In the genomic region with DNA sequence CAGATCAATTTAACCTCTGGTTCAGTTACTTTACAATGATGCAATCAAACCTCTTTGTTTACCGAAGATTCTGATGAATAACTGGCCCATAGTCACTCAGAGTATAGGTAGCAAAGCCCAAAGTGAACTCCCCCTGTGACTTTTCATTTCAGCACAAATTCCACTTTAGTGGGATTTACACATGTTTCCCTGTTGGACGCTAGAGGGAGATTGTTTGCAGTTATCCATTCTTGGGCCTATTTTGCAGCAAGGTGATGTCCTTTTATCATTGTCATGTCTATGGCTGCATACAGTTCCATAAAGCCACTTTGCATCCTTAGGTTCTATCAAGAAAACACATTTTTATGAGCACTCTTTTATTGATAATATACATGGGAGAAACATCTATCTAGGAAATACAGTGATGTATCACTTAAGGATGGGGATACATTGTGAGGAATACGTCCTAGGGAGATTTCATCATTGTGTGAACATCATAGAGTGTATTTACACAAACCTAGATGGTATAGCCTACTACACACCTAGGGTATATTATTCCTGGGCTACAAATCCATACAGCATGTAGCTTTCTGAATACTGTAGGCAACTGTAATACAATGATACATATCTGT, we compare ENCODE assay signal across 8 cellular contexts. TPM values are rescaled to one million over a fixed set of nuclear protein-coding genes. Genes with fewer than 3 reads are reported as not detected.
DNase-seq lines count a peak whose midpoint lies in the region; ATAC-seq and TF ChIP-seq lines count a peak whose summit lies in the region.

No MANE protein-coding gene starts in this region.

- H3K4me3 ChIP-seq in AG09309 (ENCODE audit: control insufficient read depth, low read depth, low read length) (no peak overlapping the region), H7 (ENCODE audit: insufficient read depth, low read depth, low read length) (no peak overlapping the region)
- no peak overlapping the region for H3K4me3 ChIP-seq in CD4-positive, alpha-beta memory T cell (ENCODE audit: low read length in 2 of 2)

- peak; percentile 73 for TF ChIP-seq CTCF in AG09309 (IDR thresholded peaks at IDR 0.05; ENCODE audit: control insufficient read depth, insufficient read depth, low read depth, low read length, missing control alignments)
- peak; percentile 66 for TF ChIP-seq CTCF in RWPE1 (conservative IDR thresholded peaks at IDR 0.05; ENCODE audit: low read depth)

- no peaks in the 10 kb centered on the region for H3K36me3 ChIP-seq in H7 (replicated peaks; ENCODE audit: control insufficient read depth, insufficient read depth, low read length)
- H3K36me3 ChIP-seq in CD4-positive, alpha-beta memory T cell (ENCODE audit: insufficient read depth, low read length), result no peaks in the 10 kb centered on the region

- no peaks in the 10 kb centered on the region for H3K27me3 ChIP-seq in H7 (ENCODE audit: control insufficient read depth, insufficient read depth, low read length)
- H3K27me3 ChIP-seq in CD4-positive, alpha-beta memory T cell (ENCODE audit: insufficient read depth, low read length), result no peaks in the 10 kb centered on the region

- POLR2A ChIA-PET in RWPE1 (lab: Yijun Ruan, JAX; ENCODE audit: low non-redundant PET), result no interaction called here
- POLR2A ChIA-PET in CD4-positive, alpha-beta memory T cell (lab: Charles Lee; ENCODE audit: partially characterized antibody), result no interaction called here

- H3K4me1 Mint-ChIP-seq in CD4-positive, alpha-beta memory T cell, result no peaks in the 10 kb centered on the region

- intact Hi-C loops in CD4-positive, alpha-beta memory T cell (cut with micrococcal nuclease), result no loop called here

- H3K27ac Mint-ChIP-seq in CD4-positive, alpha-beta memory T cell, result no peak overlapping the region

- H3K36me3 Mint-ChIP-seq in CD4-positive, alpha-beta memory T cell, result no peaks in the 10 kb centered on the region

- H3K9me3 Mint-ChIP-seq in CD4-positive, alpha-beta memory T cell, result peaks cover 0 to 16% (median 2%) of the 10 kb centered on the region in 8 donors

- peak; percentile 57 for ATAC-seq in GM21529 (IDR thresholded peaks at IDR 0.05; ENCODE audit: unreplicated experiment)

- H3K9me3 ChIP-seq in CD4-positive, alpha-beta memory T cell (ENCODE audit: control insufficient read depth in 1 of 2, low read length in 2 of 2), result no peaks in the 10 kb centered on the region

- CTCF ChIA-PET in RWPE1 (lab: Yijun Ruan, JAX), result interaction anchor here (0.6 kb wide), 1 partner anchor 179 kb away, joined by 4 read pairs; no protein-coding TSS in a partner anchor
- CTCF ChIA-PET in CD4-positive, alpha-beta memory T cell (lab: Charles Lee; ENCODE audit: partially characterized antibody), result no interaction called here

- no peak for DNase-seq in AG09309 (ENCODE audit: low read depth)
- DNase-seq in RWPE1 (ENCODE audit: low spot score), result peak; percentile 13
- peak; percentile 12 for DNase-seq in glomerular visceral epithelial cell (ENCODE audit: extremely low spot score)
- no peak for DNase-seq in H7
- no peak for DNase-seq in CD4-positive, alpha-beta memory T cell
- DNase-seq in KG1 (lab: John Stamatoyannopoulos, UW), result no peak
- no peak for DNase-seq in GM19238 (ENCODE audit: insufficient read length, low spot score)

- no peaks in the 10 kb centered on the region for H3K4me1 ChIP-seq in CD4-positive, alpha-beta memory T cell (ENCODE audit: insufficient read depth, low read length)

- H3K27ac ChIP-seq in RWPE1, result no peak overlapping the region
- H3K27ac ChIP-seq in CD4-positive, alpha-beta memory T cell (ENCODE audit: low read depth, low read length), result no peak overlapping the region

- H3K4me3 Mint-ChIP-seq in CD4-positive, alpha-beta memory T cell, result no peak overlapping the region

- H3K27me3 Mint-ChIP-seq in CD4-positive, alpha-beta memory T cell, result no peaks in the 10 kb centered on the region

RNA-seq across cellular contexts. Expression of a gene that starts 14.5 kb away (rescaled TPM):
- total RNA-seq in H7 (2014; rRNA removed; shearing (Covaris generic)), result not detected in 2 replicates
- total RNA-seq in CD4-positive, alpha-beta memory T cell, result not detected
- polyA plus RNA-seq in CD4-positive, alpha-beta memory T cell, result not detected

Comparison
In these comparisons a context has a peak if more than half of its experiments do, and no peak if none do; other contexts are left out.
1. DNase-seq: peak in RWPE1 (single experiment) and glomerular visceral epithelial cell (single experiment); none in AG09309 (single experiment), H7 (single experiment), CD4-positive, alpha-beta memory T cell (0 of 5), KG1 (single experiment) and GM19238 (single experiment).